Comparison of ENCODE assay signal across 10 cellular contexts in the genomic region with DNA sequence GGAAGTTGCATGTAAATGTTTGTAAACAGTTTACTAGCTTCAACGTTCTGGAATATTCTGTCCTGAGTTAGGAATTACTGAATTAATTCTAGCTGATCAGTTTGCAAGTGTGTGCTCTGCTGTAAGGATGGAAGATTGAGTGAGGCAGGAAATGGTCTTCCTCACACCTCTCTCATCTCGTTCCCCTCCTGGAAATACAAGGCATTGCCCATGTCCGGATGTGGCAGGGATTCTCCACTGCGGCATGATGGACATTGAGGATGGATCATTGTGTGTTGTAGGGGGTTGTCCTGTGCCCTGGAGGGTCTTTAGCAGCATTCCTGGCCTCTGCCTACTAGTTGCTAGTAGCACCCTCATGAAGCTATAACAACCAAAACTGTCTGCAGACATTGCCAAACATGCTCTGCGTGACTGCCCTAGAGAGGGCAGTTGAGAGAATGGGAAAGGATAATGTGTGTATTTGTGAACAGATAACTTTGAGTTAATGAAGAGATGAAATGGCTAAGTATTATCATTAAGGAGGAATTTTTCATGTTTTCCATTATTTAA. TPM values are rescaled to one million over a fixed set of nuclear protein-coding genes. Genes with fewer than 3 reads are reported as not detected.
DNase-seq lines count a peak whose midpoint lies in the region; ATAC-seq, FAIRE-seq and TF ChIP-seq lines count a peak whose summit lies in the region.
"Had no signal": no experiment of that assay in that cellular context is flagged by ENCODE, and none has a peak within 500 bp of the region (broad histone marks: within the 10 kb centered on the region; RNA-seq: fewer than 3 reads in every experiment).

No MANE protein-coding gene starts in this region.

- FAIRE-seq in A549 (lab: Jason Lieb, UNC), result peak; percentile 59

- no peaks in the 10 kb centered on the region for H3K9me3 Mint-ChIP-seq in natural killer cell treated with Interleukin-12 subunit alpha and Interleukin-12 subunit beta and Interleukin-15 and Interleukin-18, amount 100 ng/mL, for 72 hours

- H3K4me1 ChIP-seq in A549, result peaks cover 10% of the 10 kb centered on the region; the same call in 1 of the 3 replicates

- H3K9me3 ChIP-seq in A549 (no peaks in the 10 kb centered on the region), MG63 (no peaks in the 10 kb centered on the region)

- H3K27ac Mint-ChIP-seq in natural killer cell treated with Interleukin-12 subunit alpha and Interleukin-12 subunit beta and Interleukin-15 and Interleukin-18, amount 100 ng/mL, for 72 hours, result peak overlapping the region; percentile 94 to 97

- H3K27me3 Mint-ChIP-seq in natural killer cell treated with Interleukin-12 subunit alpha and Interleukin-12 subunit beta and Interleukin-15 and Interleukin-18, amount 100 ng/mL, for 72 hours, result no peaks in the 10 kb centered on the region

- H3K36me3 Mint-ChIP-seq in natural killer cell treated with Interleukin-12 subunit alpha and Interleukin-12 subunit beta and Interleukin-15 and Interleukin-18, amount 100 ng/mL, for 72 hours, result no peaks in the 10 kb centered on the region

- no peak for ATAC-seq in A549
- ATAC-seq in natural killer cell treated with Interleukin-12 subunit alpha and Interleukin-12 subunit beta and Interleukin-15 and Interleukin-18, amount 100 ng/mL, for 72 hours, result peak; percentile 69 to 70
- no peak for ATAC-seq in HG03460 (IDR thresholded peaks at IDR 0.05; ENCODE audit: unreplicated experiment)
- ATAC-seq in GM18505 (IDR thresholded peaks at IDR 0.05; ENCODE audit: unreplicated experiment), result no peak

- no peak for DNase-seq in A549 (ENCODE audit: low read depth in 1 of 2, low spot score in 1 of 2)
- DNase-seq in MG63, result peak; percentile 38
- DNase-seq in natural killer cell treated with Interleukin-12 subunit alpha and Interleukin-12 subunit beta and Interleukin-15 and Interleukin-18, amount 100 ng/mL, for 72 hours (ENCODE audit: low spot score), result no peak
- DNase-seq in activated gamma-delta T cell treated with Interleukin-2 at 50 U/mL for 16 hours, result no peak
- DNase-seq in cerebellar cortex (ENCODE audit: low spot score), result no peak
- DNase-seq: activated CD4-positive, alpha-beta T cell treated with anti-CD3 and anti-CD28 coated beads, Interleukin-2, amount 50 U/mL, for 1 hour; COR-L47 had no signal

- TF ChIP-seq CTCF in A549 (IDR thresholded peaks at IDR 0.05), result no peak

- no peaks in the 10 kb centered on the region for H3K27me3 ChIP-seq in MG63

- no peak for TF ChIP-seq EP300 in A549 (IDR thresholded peaks at IDR 0.05)

- peak overlapping the region; percentile 83 for H3K4me3 Mint-ChIP-seq in natural killer cell treated with Interleukin-12 subunit alpha and Interleukin-12 subunit beta and Interleukin-15 and Interleukin-18, amount 100 ng/mL, for 72 hours

- 80% methylated on average over 5 of the region's 5 CpGs for WGBS in A549 (ENCODE audit: missing lambda C conversion rate)

- CTCF ChIA-PET in A549 (lab: Yijun Ruan, JAX), result no interaction called here

- no peaks in the 10 kb centered on the region for H3K36me3 ChIP-seq in MG63

- POLR2A ChIA-PET in A549 (lab: Yijun Ruan, JAX), result no interaction called here

- no peak overlapping the region for H3K27ac ChIP-seq in A549
- H3K27ac ChIP-seq in cingulate gyrus (ENCODE audit: low read depth, low read length), result peak overlapping the region; percentile 13

- H3K4me1 Mint-ChIP-seq in natural killer cell treated with Interleukin-12 subunit alpha and Interleukin-12 subunit beta and Interleukin-15 and Interleukin-18, amount 100 ng/mL, for 72 hours (ENCODE audit: low read depth in 2 of 2), result peaks cover 49 to 58% of the 10 kb centered on the region in 2 donors

- no peak for TF ChIP-seq RAD21 in A549 (conservative IDR thresholded peaks at IDR 0.05 in 1 of 2, IDR thresholded peaks at IDR 0.05 in 1 of 2)

- H3K4me2 ChIP-seq in A549, result peak overlapping the region; percentile 19; the same call in 1 of the 3 replicates

- TF ChIP-seq POLR2A in A549 (IDR thresholded peaks at IDR 0.05; ENCODE audit: low read length) (no peak), GM18505 (IDR thresholded peaks at IDR 0.05; ENCODE audit: borderline replicate concordance, extremely low read depth, insufficient read depth, insufficient read length) (no peak)

- H3K4me3 ChIP-seq in A549 (no peak overlapping the region), MG63 (no peak overlapping the region)

TF ChIP-seq in A549, 52 proteins besides CTCF, POLR2A, EP300 and RAD21:
- TF ChIP-seq RCOR1 (IDR thresholded peaks at IDR 0.05; ENCODE audit: low read depth, low read length), result no peak
- no peak for TF ChIP-seq RARB (CRISPR knock-in tag; IDR thresholded peaks at IDR 0.05)
- no peak for TF ChIP-seq RNF2 (IDR thresholded peaks at IDR 0.05; ENCODE audit: borderline replicate concordance, low read depth)
- TF ChIP-seq FOXS1 (CRISPR knock-in tag; IDR thresholded peaks at IDR 0.05), result no peak
- TF ChIP-seq GATA3 (IDR thresholded peaks at IDR 0.05; ENCODE audit: borderline replicate concordance), result no peak

RNA-seq across cellular contexts. Expression of gene CA5B, which starts 12.6 kb away (rescaled TPM):
- 11.3 and 12.5 TPM in 2 replicates for polyA plus RNA-seq in A549 (2011; rRNA removed)
- 1.4 and 1.9 TPM in 2 replicates for polyA plus RNA-seq in A549 (2012; cell fraction: cytosol; rRNA removed)
- polyA plus RNA-seq in A549 (2012; cell fraction: nucleus; rRNA removed), result 1.5 and 2.1 TPM in 2 replicates
- 2.7 to 5.8 TPM (median 5.2 TPM) in 3 replicates for polyA plus RNA-seq in A549 (2017; fragmentation: RNase III; extraction: RNeasy Plus Mini Kit Qiagen cat#74134 plus additional on column Dnase treatment)
- polyA minus RNA-seq in A549 (2011; rRNA and poly(A)+ RNA removed), result 16.3 and 16.5 TPM in 2 replicates
- 1.1 and 3.4 TPM in 2 replicates for total RNA-seq in MG63 (2014; rRNA removed; shearing (Covaris generic); ENCODE audit: low replicate concordance)
- total RNA-seq in natural killer cell treated with Interleukin-12 subunit alpha and Interleukin-12 subunit beta and Interleukin-15 and Interleukin-18, amount 100 ng/mL, for 72 hours, result 10 to 100 TPM; 21.1 to 52.1 TPM

RNA-seq across cellular contexts. Expression of gene ZRSR2, which starts 39.6 kb away (rescaled TPM):
- polyA plus RNA-seq in A549 (2011; rRNA removed) (8.5 and 10.5 TPM in 2 replicates), A549 (2017; fragmentation: RNase III; extraction: RNeasy Plus Mini Kit Qiagen cat#74134 plus additional on column Dnase treatment) (11.0 to 12.0 TPM (median 11.7 TPM) in 3 replicates)
- polyA plus RNA-seq in A549 (2012; cell fraction: cytosol; rRNA removed), result 3.7 and 4.3 TPM in 2 replicates
- 3.6 and 7.6 TPM in 2 replicates for polyA plus RNA-seq in A549 (2012; cell fraction: nucleus; rRNA removed)
- polyA minus RNA-seq in A549 (2011; rRNA and poly(A)+ RNA removed), result 1.6 and 3.1 TPM in 2 replicates
- 1.8 and 1.9 TPM in 2 replicates for total RNA-seq in MG63 (2014; rRNA removed; shearing (Covaris generic); ENCODE audit: low replicate concordance)
- 10 to 100 TPM; 21.4 to 28.6 TPM for total RNA-seq in natural killer cell treated with Interleukin-12 subunit alpha and Interleukin-12 subunit beta and Interleukin-15 and Interleukin-18, amount 100 ng/mL, for 72 hours

Comparison
In these comparisons a context has a peak if more than half of its experiments do, and no peak if none do; other contexts are left out.
1. ATAC-seq: peak in natural killer cell treated with Interleukin-12 subunit alpha and Interleukin-12 subunit beta and Interleukin-15 and Interleukin-18, amount 100 ng/mL, for 72 hours (2 of 2); none in A549 (0 of 2), HG03460 (single experiment) and GM18505 (single experiment).